16 cellular contexts compared by ENCODE assay signal in the genomic region with DNA sequence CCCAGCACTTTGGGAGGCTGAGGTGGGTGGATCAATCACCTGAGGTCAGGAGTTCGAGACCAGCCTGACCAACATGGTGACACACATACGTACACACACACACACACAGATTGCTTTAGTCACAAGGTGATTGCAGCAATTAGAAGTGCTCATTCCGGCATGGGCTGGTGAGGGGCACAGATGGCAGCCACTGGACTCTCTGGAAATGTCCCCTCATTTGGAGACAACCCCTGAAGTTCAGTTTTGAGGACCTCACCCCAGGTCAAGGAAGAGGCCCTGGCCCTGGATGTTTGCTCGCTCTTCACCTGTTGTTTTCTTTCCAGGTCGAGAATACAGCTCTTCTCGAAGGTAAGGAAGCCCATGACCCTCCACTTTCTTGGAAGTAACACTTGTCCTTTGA. TPM values are rescaled to one million over a fixed set of nuclear protein-coding genes. Genes with fewer than 3 reads are reported as not detected.
A peak's percentile ranks its signal among the peaks of the same experiment; 100 is the strongest.
DNase-seq lines count a peak whose midpoint lies in the region; ATAC-seq and TF ChIP-seq lines count a peak whose summit lies in the region.
"Had no signal": no experiment of that assay in that cellular context is flagged by ENCODE, and none has a peak within 500 bp of the region (broad histone marks: within the 10 kb centered on the region; RNA-seq: fewer than 3 reads in every experiment).

No MANE protein-coding gene starts in this region.

- ATAC-seq in left cardiac atrium, result no peak
- ATAC-seq: GM23338 had no signal

- POLR2A ChIA-PET in RWPE1 (lab: Yijun Ruan, JAX; ENCODE audit: low non-redundant PET), result no interaction called here

- DNase-seq in activated T-cell treated with anti-CD3 and anti-CD28 coated beads, Interleukin-2, amount 50 U/mL, for 24 hours, result no peak
- no peak for DNase-seq in activated T-cell treated with anti-CD3 and anti-CD28 coated beads, Interleukin-2, amount 50 U/mL, for 48 hours
- DNase-seq in RWPE1 (ENCODE audit: low spot score), result no peak
- DNase-seq in glutamatergic neuron, result no peak
- no peak for DNase-seq in NCI-H146 (lab: John Stamatoyannopoulos, UW)
- DNase-seq in left cardiac atrium, result no peak
- no peak for DNase-seq in iPS-NIHi7 (ENCODE audit: extremely low spot score)
- DNase-seq in nephron progenitor cell, result no peak
- DNase-seq: 8988T, C1 segment of cervical spinal cord, DMS153, NCI-H1105 treated with DMSO at 0.1 percent for 48 hours, NCI-H2029, NCI-H510A, SJCRH30 had no signal

- intact Hi-C loops in left cardiac atrium (cut with DNase I), result no loop called here

- no peak overlapping the region for H3K4me3 Mint-ChIP-seq in activated T-cell treated with anti-CD3 and anti-CD28 coated beads, Interleukin-2, amount 50 U/mL, for 24 hours
- H3K4me3 Mint-ChIP-seq in glutamatergic neuron (ENCODE audit: unreplicated experiment) (peak overlapping the region; percentile 38), nephron progenitor cell (no peak overlapping the region)
- H3K4me3 Mint-ChIP-seq: GM23338 had no signal

- peaks cover 7% of the 10 kb centered on the region for H3K4me1 Mint-ChIP-seq in activated T-cell treated with anti-CD3 and anti-CD28 coated beads, Interleukin-2, amount 50 U/mL, for 24 hours (ENCODE audit: low read depth)
- peaks cover 10% of the 10 kb centered on the region for H3K4me1 Mint-ChIP-seq in glutamatergic neuron (ENCODE audit: low read depth, unreplicated experiment)
- H3K4me1 Mint-ChIP-seq in nephron progenitor cell, result peaks cover 7% of the 10 kb centered on the region

- H3K27me3 Mint-ChIP-seq in activated T-cell treated with anti-CD3 and anti-CD28 coated beads, Interleukin-2, amount 50 U/mL, for 24 hours, result no peaks in the 10 kb centered on the region
- H3K27me3 Mint-ChIP-seq in glutamatergic neuron (ENCODE audit: unreplicated experiment), result peaks cover 8% of the 10 kb centered on the region
- H3K27me3 Mint-ChIP-seq in nephron progenitor cell (ENCODE audit: low read depth, poor library complexity), result peaks cover 11% of the 10 kb centered on the region

- no peaks in the 10 kb centered on the region for H3K9me3 Mint-ChIP-seq in activated T-cell treated with anti-CD3 and anti-CD28 coated beads, Interleukin-2, amount 50 U/mL, for 24 hours
- H3K9me3 Mint-ChIP-seq in glutamatergic neuron (ENCODE audit: unreplicated experiment) (peaks cover 13% of the 10 kb centered on the region), nephron progenitor cell (no peaks in the 10 kb centered on the region)
- H3K9me3 Mint-ChIP-seq: GM23338 had no signal

- H3K36me3 Mint-ChIP-seq in activated T-cell treated with anti-CD3 and anti-CD28 coated beads, Interleukin-2, amount 50 U/mL, for 24 hours (ENCODE audit: low read depth), result peaks cover 74% of the 10 kb centered on the region
- no peaks in the 10 kb centered on the region for H3K36me3 Mint-ChIP-seq in glutamatergic neuron (ENCODE audit: unreplicated experiment)
- H3K36me3 Mint-ChIP-seq in nephron progenitor cell (ENCODE audit: low read depth), result peaks cover 16% of the 10 kb centered on the region

- TF ChIP-seq CTCF in RWPE1 (conservative IDR thresholded peaks at IDR 0.05; ENCODE audit: low read depth) (no peak), glutamatergic neuron (IDR thresholded peaks at IDR 0.05; ENCODE audit: partially characterized antibody, unreplicated experiment) (no peak), nephron progenitor cell (IDR thresholded peaks at IDR 0.05) (no peak)

- CTCF ChIA-PET in RWPE1 (lab: Yijun Ruan, JAX), result interaction anchor here (0.7 to 1.3 kb wide), 2 partner anchors 11 to 12 kb away, joined by 3 to 4 read pairs; no protein-coding TSS in a partner anchor

- H3K27ac Mint-ChIP-seq in activated T-cell treated with anti-CD3 and anti-CD28 coated beads, Interleukin-2, amount 50 U/mL, for 24 hours, result peak overlapping the region; percentile 26
- H3K27ac Mint-ChIP-seq in glutamatergic neuron (ENCODE audit: unreplicated experiment), result peak overlapping the region; percentile 43
- H3K27ac Mint-ChIP-seq in nephron progenitor cell, result no peak overlapping the region
- H3K27ac Mint-ChIP-seq: GM23338 had no signal

- H3K27ac ChIP-seq in RWPE1, result peak overlapping the region; percentile 90
- H3K27ac ChIP-seq: SJCRH30 had no signal

RNA-seq across cellular contexts. Expression of a gene that starts 6.1 kb away (rescaled TPM):
- 6.3 TPM for total RNA-seq in glutamatergic neuron (ENCODE audit: unreplicated experiment)
- under 1 TPM; 0.44 to 0.73 TPM for total RNA-seq in left cardiac atrium
- total RNA-seq: SJCRH30 had no signal

RNA-seq across cellular contexts. Expression of a gene that starts 8.8 kb away (rescaled TPM):
- total RNA-seq in glutamatergic neuron (ENCODE audit: unreplicated experiment) (49.1 TPM), left cardiac atrium (10 to 100 TPM; 13.9 to 14.1 TPM)

RNA-seq across cellular contexts. Expression of a gene that starts 22.8 kb away (rescaled TPM):
- total RNA-seq in glutamatergic neuron (ENCODE audit: unreplicated experiment) (49.5 TPM), left cardiac atrium (10 to 100 TPM; 19.4 to 21.4 TPM)

RNA-seq across cellular contexts. Expression of a gene that starts 31.4 kb away (rescaled TPM):
- total RNA-seq in glutamatergic neuron (ENCODE audit: unreplicated experiment) (127 TPM), left cardiac atrium (10 to 100 TPM; 34.0 to 47.7 TPM)
